13 cellular contexts compared by ENCODE assay signal in genomic region chr17:4641297-4642195, GRCh38. TPM values are rescaled to one million over a fixed set of nuclear protein-coding genes. Genes with fewer than 3 reads are reported as not detected.
A peak's percentile ranks its signal among the peaks of the same experiment; 100 is the strongest.
DNase-seq lines count a peak whose midpoint lies in the region; ATAC-seq and TF ChIP-seq lines count a peak whose summit lies in the region.
"Had no signal": no experiment of that assay in that cellular context is flagged by ENCODE, and none has a peak within 500 bp of the region (broad histone marks: within the 10 kb centered on the region; RNA-seq: fewer than 3 reads in every experiment).

ALOX15 (minus strand) TSS chr17:4641678; CDS start chr17:4641651, 27 bp downstream.

- intact Hi-C loops in activated CD4-positive, alpha-beta memory T cell treated with anti-CD3 and anti-CD28 coated beads for 36 hours (cut with micrococcal nuclease): no loop called here
- intact Hi-C loops in activated B cell treated with CpG ODN at 0.5 μM for 24 hours (cut with micrococcal nuclease): no loop called here

- H3K4me3 Mint-ChIP-seq in activated CD4-positive, alpha-beta memory T cell treated with anti-CD3 and anti-CD28 coated beads for 36 hours: peak within 1 kb of the TSS; percentile 8
- H3K4me3 Mint-ChIP-seq in activated CD4-positive, alpha-beta memory T cell treated with anti-CD3 and anti-CD28 coated beads, Interleukin-2, amount 10 ng/mL, durations not matched to agents 7 days and 5 days: no peak within 1 kb of the TSS
- no peak within 1 kb of the TSS for H3K4me3 Mint-ChIP-seq in activated B cell treated with CpG ODN at 0.5 μM for 24 hours
- no peak within 1 kb of the TSS for H3K4me3 Mint-ChIP-seq in stimulated activated effector memory CD8-positive, alpha-beta T cell treated with anti-CD3 and anti-CD28 coated beads, Interleukin-12 subunit alpha, Interleukin-12 subunit beta, amount 100 ng/mL, for 72 hours
- H3K4me3 Mint-ChIP-seq: activated naive CD4-positive, alpha-beta T cell treated with anti-CD3 and anti-CD28 coated beads, Interleukin-2, amount 50 U/mL, for 24 hours had no signal

- CTCF ChIA-PET in activated CD4-positive, alpha-beta memory T cell treated with anti-CD3 and anti-CD28 coated beads for 36 hours (lab: Charles Lee): interaction anchor here (2.0 kb wide), 1 partner anchor 75 kb away, joined by 6 read pairs; no protein-coding TSS in a partner anchor
- CTCF ChIA-PET in activated CD4-positive, alpha-beta memory T cell treated with anti-CD3 and anti-CD28 coated beads, Interleukin-2, amount 10 ng/mL, durations not matched to agents 7 days and 5 days (lab: Charles Lee): no interaction called here
- CTCF ChIA-PET in activated B cell treated with CpG ODN at 0.5 μM for 24 hours (lab: Charles Lee): no interaction called here

- H3K9me3 Mint-ChIP-seq in activated CD4-positive, alpha-beta memory T cell treated with anti-CD3 and anti-CD28 coated beads for 36 hours: no peaks in the 10 kb centered on the region
- H3K9me3 Mint-ChIP-seq in activated CD4-positive, alpha-beta memory T cell treated with anti-CD3 and anti-CD28 coated beads, Interleukin-2, amount 10 ng/mL, durations not matched to agents 7 days and 5 days: no peaks in the 10 kb centered on the region
- H3K9me3 Mint-ChIP-seq in activated B cell treated with CpG ODN at 0.5 μM for 24 hours: no peaks in the 10 kb centered on the region
- H3K9me3 Mint-ChIP-seq in stimulated activated effector memory CD8-positive, alpha-beta T cell treated with anti-CD3 and anti-CD28 coated beads, Interleukin-12 subunit alpha, Interleukin-12 subunit beta, amount 100 ng/mL, for 72 hours: no peaks in the 10 kb centered on the region
- H3K9me3 Mint-ChIP-seq: activated naive CD4-positive, alpha-beta T cell treated with anti-CD3 and anti-CD28 coated beads, Interleukin-2, amount 50 U/mL, for 24 hours had no signal

- peaks cover 17% of the 10 kb centered on the region for H3K4me1 Mint-ChIP-seq in activated CD4-positive, alpha-beta memory T cell treated with anti-CD3 and anti-CD28 coated beads for 36 hours (ENCODE audit: low read depth)
- peaks cover 18% of the 10 kb centered on the region for H3K4me1 Mint-ChIP-seq in activated CD4-positive, alpha-beta memory T cell treated with anti-CD3 and anti-CD28 coated beads, Interleukin-2, amount 10 ng/mL, durations not matched to agents 7 days and 5 days
- peaks cover 35% of the 10 kb centered on the region for H3K4me1 Mint-ChIP-seq in activated B cell treated with CpG ODN at 0.5 μM for 24 hours
- peaks cover 17% of the 10 kb centered on the region for H3K4me1 Mint-ChIP-seq in stimulated activated effector memory CD8-positive, alpha-beta T cell treated with anti-CD3 and anti-CD28 coated beads, Interleukin-12 subunit alpha, Interleukin-12 subunit beta, amount 100 ng/mL, for 72 hours

- no peak for TF ChIP-seq CTCF in activated B cell treated with CpG ODN at 0.5 μM for 24 hours (IDR thresholded peaks at IDR 0.05)

- no peak for DNase-seq in activated CD4-positive, alpha-beta memory T cell treated with anti-CD3 and anti-CD28 coated beads for 36 hours
- no peak for DNase-seq in activated CD4-positive, alpha-beta memory T cell treated with anti-CD3 and anti-CD28 coated beads, Interleukin-2, amount 10 ng/mL, durations not matched to agents 7 days and 5 days
- no peak for DNase-seq in activated B cell treated with CpG ODN at 0.5 μM for 24 hours
- peak; percentile 54 for DNase-seq in iPS-NIHi11 (ENCODE audit: low spot score)
- no peak for DNase-seq in stimulated activated effector memory CD8-positive, alpha-beta T cell treated with anti-CD3 and anti-CD28 coated beads, Interleukin-12 subunit alpha, Interleukin-12 subunit beta, amount 100 ng/mL, for 72 hours (ENCODE audit: low spot score in 2 of 2)
- no peak for DNase-seq in COLO829 (ENCODE audit: low spot score)
- no peak for DNase-seq in NCI-H345 (lab: John Stamatoyannopoulos, UW)
- DNase-seq: DND-41, erythroblast, NCI-H226 had no signal

- POLR2A ChIA-PET in activated CD4-positive, alpha-beta memory T cell treated with anti-CD3 and anti-CD28 coated beads for 36 hours (lab: Charles Lee): no interaction called here
- POLR2A ChIA-PET in activated CD4-positive, alpha-beta memory T cell treated with anti-CD3 and anti-CD28 coated beads, Interleukin-2, amount 10 ng/mL, durations not matched to agents 7 days and 5 days (lab: Charles Lee): no interaction called here
- POLR2A ChIA-PET in activated B cell treated with CpG ODN at 0.5 μM for 24 hours (lab: Charles Lee): interaction anchor here (0.6 kb wide), 1 partner anchor 442 kb away, joined by 3 read pairs; no protein-coding TSS in a partner anchor

- H3K36me3 Mint-ChIP-seq in activated CD4-positive, alpha-beta memory T cell treated with anti-CD3 and anti-CD28 coated beads for 36 hours: no peaks in the 10 kb centered on the region
- H3K36me3 Mint-ChIP-seq in activated CD4-positive, alpha-beta memory T cell treated with anti-CD3 and anti-CD28 coated beads, Interleukin-2, amount 10 ng/mL, durations not matched to agents 7 days and 5 days (ENCODE audit: low read depth): no peaks in the 10 kb centered on the region
- no peaks in the 10 kb centered on the region for H3K36me3 Mint-ChIP-seq in activated B cell treated with CpG ODN at 0.5 μM for 24 hours (ENCODE audit: low read depth)
- H3K36me3 Mint-ChIP-seq in stimulated activated effector memory CD8-positive, alpha-beta T cell treated with anti-CD3 and anti-CD28 coated beads, Interleukin-12 subunit alpha, Interleukin-12 subunit beta, amount 100 ng/mL, for 72 hours: no peaks in the 10 kb centered on the region
- H3K36me3 Mint-ChIP-seq: activated naive CD4-positive, alpha-beta T cell treated with anti-CD3 and anti-CD28 coated beads, Interleukin-2, amount 50 U/mL, for 24 hours had no signal

- H3K27ac Mint-ChIP-seq in activated CD4-positive, alpha-beta memory T cell treated with anti-CD3 and anti-CD28 coated beads for 36 hours: no peak within 1 kb of the TSS
- no peak within 1 kb of the TSS for H3K27ac Mint-ChIP-seq in activated CD4-positive, alpha-beta memory T cell treated with anti-CD3 and anti-CD28 coated beads, Interleukin-2, amount 10 ng/mL, durations not matched to agents 7 days and 5 days
- peak within 1 kb of the TSS; percentile 64 for H3K27ac Mint-ChIP-seq in activated B cell treated with CpG ODN at 0.5 μM for 24 hours
- H3K27ac Mint-ChIP-seq in stimulated activated effector memory CD8-positive, alpha-beta T cell treated with anti-CD3 and anti-CD28 coated beads, Interleukin-12 subunit alpha, Interleukin-12 subunit beta, amount 100 ng/mL, for 72 hours: peak within 1 kb of the TSS; percentile 48
- H3K27ac Mint-ChIP-seq: activated naive CD4-positive, alpha-beta T cell treated with anti-CD3 and anti-CD28 coated beads, Interleukin-2, amount 50 U/mL, for 24 hours had no signal

- ATAC-seq in activated B cell treated with CpG ODN at 0.5 μM for 24 hours (ENCODE audit: low read depth) (no peak), HG03095 (IDR thresholded peaks at IDR 0.05; ENCODE audit: unreplicated experiment) (no peak)
- ATAC-seq in stimulated activated effector memory CD8-positive, alpha-beta T cell treated with anti-CD3 and anti-CD28 coated beads, Interleukin-12 subunit alpha, Interleukin-12 subunit beta, amount 100 ng/mL, for 72 hours: no peak

- peaks cover 66% of the 10 kb centered on the region for H3K27me3 Mint-ChIP-seq in activated CD4-positive, alpha-beta memory T cell treated with anti-CD3 and anti-CD28 coated beads for 36 hours
- peaks cover 75% of the 10 kb centered on the region for H3K27me3 Mint-ChIP-seq in activated CD4-positive, alpha-beta memory T cell treated with anti-CD3 and anti-CD28 coated beads, Interleukin-2, amount 10 ng/mL, durations not matched to agents 7 days and 5 days
- peaks cover 52% of the 10 kb centered on the region for H3K27me3 Mint-ChIP-seq in activated B cell treated with CpG ODN at 0.5 μM for 24 hours

RNA-seq across cellular contexts. Expression of gene ALOX15, which starts in this region (rescaled TPM):
- not detected for total RNA-seq in activated CD4-positive, alpha-beta memory T cell treated with anti-CD3 and anti-CD28 coated beads for 36 hours
- total RNA-seq in activated CD4-positive, alpha-beta memory T cell treated with anti-CD3 and anti-CD28 coated beads, Interleukin-2, amount 10 ng/mL, durations not matched to agents 7 days and 5 days: not detected
- total RNA-seq in activated B cell treated with CpG ODN at 0.5 μM for 24 hours: not detected in 2 replicates
- total RNA-seq: lung microvascular endothelial cell had no signal

Comparison
In these comparisons a context has a peak if more than half of its experiments do, and no peak if none do; other contexts are left out.
1. H3K27ac Mint-ChIP-seq: peak in activated B cell treated with CpG ODN at 0.5 μM for 24 hours (single experiment) and stimulated activated effector memory CD8-positive, alpha-beta T cell treated with anti-CD3 and anti-CD28 coated beads, Interleukin-12 subunit alpha, Interleukin-12 subunit beta, amount 100 ng/mL, for 72 hours (single experiment); none in activated CD4-positive, alpha-beta memory T cell treated with anti-CD3 and anti-CD28 coated beads for 36 hours (single experiment) and activated CD4-positive, alpha-beta memory T cell treated with anti-CD3 and anti-CD28 coated beads, Interleukin-2, amount 10 ng/mL, durations not matched to agents 7 days and 5 days (single experiment).